11 cellular contexts compared by ENCODE assay signal in genomic region chr11:119470316-119471266, GRCh38. TPM values are rescaled to one million over a fixed set of nuclear protein-coding genes. Genes with fewer than 3 reads are reported as not detected.
DNase-seq lines count a peak whose midpoint lies in the region; ATAC-seq and TF ChIP-seq lines count a peak whose summit lies in the region.
"Had no signal": no experiment of that assay in that cellular context is flagged by ENCODE, and none has a peak within 500 bp of the region (broad histone marks: within the 10 kb centered on the region; RNA-seq: fewer than 3 reads in every experiment).

No MANE protein-coding gene starts in this region.

- TF ChIP-seq RAD21 in SK-N-SH (IDR thresholded peaks at IDR 0.05; ENCODE audit: low read length): no peak

- intact Hi-C loops in sigmoid colon (cut with DNase I): no loop called here

- H3K27me3 ChIP-seq in SK-N-SH (ENCODE audit: insufficient read depth) (no peaks in the 10 kb centered on the region), sigmoid colon (no peaks in the 10 kb centered on the region)

- H3K9me3 Mint-ChIP-seq in immature natural killer cell: peaks cover 8 to 27% (median 18%) of the 10 kb centered on the region in 6 donors

- CTCF ChIA-PET in SK-N-SH (lab: Yijun Ruan, JAX): interaction anchor here (0.7 to 16.3 kb wide), 11 partner anchors 10 to 264 kb away, joined by 3 to 390 read pairs (median 5); partner anchors contain the start of genes C1QTNF5, CBL and USP2

- no peaks in the 10 kb centered on the region for H4K20me1 ChIP-seq in SK-N-SH (ENCODE audit: insufficient read depth)

- TF ChIP-seq EP300 in SK-N-SH (IDR thresholded peaks at IDR 0.05; ENCODE audit: borderline replicate concordance in 1 of 2, low read depth in 1 of 2, low read length in 1 of 2) (peak in 1 of 2 experiments; percentile 80; a peak in 1 of 4 replicates), sigmoid colon (IDR thresholded peaks at IDR 0.05) (peak in 2 of 4 donors; percentile 69 to 76)

- H3K27ac ChIP-seq in SK-N-SH (ENCODE audit: low read depth in 2 of 2, low read length in 1 of 2): peak overlapping the region; percentile 60 to 70
- peak overlapping the region; percentile 54 to 80 (median 66) for H3K27ac ChIP-seq in sigmoid colon
- H3K27ac ChIP-seq: parathyroid adenoma had no signal

- POLR2A ChIA-PET in SK-N-SH (lab: Yijun Ruan, JAX): no interaction called here

- peak overlapping the region in 1 of 6 donors; percentile 47 for H3K27ac Mint-ChIP-seq in immature natural killer cell

- no peak for TF ChIP-seq CTCF in SK-N-SH (IDR thresholded peaks at IDR 0.05)
- TF ChIP-seq CTCF in fibroblast of mammary gland (conservative IDR thresholded peaks at IDR 0.05; ENCODE audit: control insufficient read depth, insufficient read depth, low read depth, low read length): no peak
- TF ChIP-seq CTCF in sigmoid colon (IDR thresholded peaks at IDR 0.05): no peak
- no peak for TF ChIP-seq CTCF in GM10266 (IDR thresholded peaks at IDR 0.05; ENCODE audit: control insufficient read depth, insufficient read depth, low read depth, missing control alignments)

- H3K79me2 ChIP-seq in SK-N-SH (ENCODE audit: insufficient read depth): no peaks in the 10 kb centered on the region
- H3K79me2 ChIP-seq: parathyroid adenoma had no signal

- H3K9me2 ChIP-seq in SK-N-SH: no peaks in the 10 kb centered on the region

- H3K4me3 Mint-ChIP-seq in immature natural killer cell: no peak overlapping the region
- H3K4me3 Mint-ChIP-seq: central memory CD8-positive, alpha-beta T cell had no signal

- peaks cover 8 to 16% (median 10%) of the 10 kb centered on the region in 3 donors for H3K27me3 Mint-ChIP-seq in immature natural killer cell (ENCODE audit: low read depth in 3 of 3)

- H2AFZ ChIP-seq in SK-N-SH (ENCODE audit: low read depth): peak overlapping the region; percentile 60; the same call in 1 of the 2 replicates
- H2AFZ ChIP-seq: parathyroid adenoma had no signal

- TF ChIP-seq POLR2A in sigmoid colon (IDR thresholded peaks at IDR 0.05): no peak

- DNase-seq in EH (ENCODE audit: low read depth) (peak; percentile 91), SK-N-SH (no peak), fibroblast of mammary gland (ENCODE audit: low read depth) (peak; percentile 99), sigmoid colon (no peak), immature natural killer cell (no peak), GM10266 (ENCODE audit: extremely low spot score) (no peak)
- no peak for DNase-seq in stimulated activated CD4-positive, alpha-beta T cell treated with anti-CD3 and anti-CD28 coated beads, Interleukin-2, amount 100 ng/mL, for 48 hours
- DNase-seq: DMS153 had no signal

- H3K4me1 ChIP-seq in SK-N-SH (ENCODE audit: control insufficient read depth in 1 of 2, insufficient read depth in 2 of 2, low read depth in 1 of 2, low read length in 1 of 2) (peaks cover 19 to 27% of the 10 kb centered on the region in 2 experiments; a peak in 3 of 4 replicates), sigmoid colon (peaks cover 0 to 20% (median 14%) of the 10 kb centered on the region in 4 donors)
- H3K4me1 ChIP-seq: parathyroid adenoma had no signal

- no peak for ATAC-seq in HG03520 (IDR thresholded peaks at IDR 0.05; ENCODE audit: unreplicated experiment)

- H3K4me3 ChIP-seq in SK-N-SH (ENCODE audit: low read depth in 2 of 2, low read length in 1 of 2): no peak overlapping the region
- no peak overlapping the region for H3K4me3 ChIP-seq in fibroblast of mammary gland (ENCODE audit: control insufficient read depth, low read depth, low read length)
- H3K4me3 ChIP-seq in sigmoid colon: no peak overlapping the region

- H3F3A ChIP-seq in SK-N-SH (replicated peaks; ENCODE audit: insufficient read depth): no peaks in the 10 kb centered on the region

- H3K36me3 ChIP-seq in SK-N-SH (replicated peaks in 1 of 2; ENCODE audit: control insufficient read depth in 1 of 2, insufficient read depth in 2 of 2, low read length in 1 of 2) (no peaks in the 10 kb centered on the region), sigmoid colon (no peaks in the 10 kb centered on the region)

- H3K4me2 ChIP-seq in SK-N-SH: peak overlapping the region; percentile 77

- no peaks in the 10 kb centered on the region for H3K4me1 Mint-ChIP-seq in immature natural killer cell
- H3K4me1 Mint-ChIP-seq: central memory CD8-positive, alpha-beta T cell had no signal

- H3K9me3 ChIP-seq in SK-N-SH: 0 out of 2 replicates have a peak, but pooled peaks cover 7% of the 10 kb centered on the region
- H3K9me3 ChIP-seq in sigmoid colon: no peaks in the 10 kb centered on the region

- peaks cover 0 to 7% (median 4%) of the 10 kb centered on the region in 3 donors for H3K36me3 Mint-ChIP-seq in immature natural killer cell

- peak overlapping the region; percentile 14; the same call in 1 of the 2 replicates for H3K9ac ChIP-seq in SK-N-SH
- H3K9ac ChIP-seq: parathyroid adenoma had no signal

- 46% methylated on average over 15 of the region's 15 CpGs for WGBS in SK-N-SH (ENCODE audit: low lambda C conversion rate)
- WGBS in sigmoid colon, 2 donors: 78% methylated on average over 15 of the region's 15 CpGs

TF ChIP-seq in SK-N-SH, 30 proteins besides CTCF, POLR2A, EP300 and RAD21 (continues in another document):
- TF ChIP-seq JUND (IDR thresholded peaks at IDR 0.05) (no peak; the same call in 1 of the 2 replicates), GABPA (IDR thresholded peaks at IDR 0.05; ENCODE audit: low read depth) (no peak), RCOR1 (IDR thresholded peaks at IDR 0.05; ENCODE audit: low read length) (no peak), PBX3 (IDR thresholded peaks at IDR 0.05) (peak; percentile 77), CHD2 (IDR thresholded peaks at IDR 0.05; ENCODE audit: low read length, partially characterized antibody) (no peak), NFIC (IDR thresholded peaks at IDR 0.05; ENCODE audit: borderline replicate concordance) (peak; percentile 77; the same call in 1 of the 2 replicates), REST (IDR thresholded peaks at IDR 0.05; ENCODE audit: low read depth, low read length) (0 out of 2 replicates have a peak, but pooled peaks have one; percentile 5), SIN3A (IDR thresholded peaks at IDR 0.05; ENCODE audit: borderline replicate concordance, low read depth, low read length) (peak; percentile 47; the same call in 1 of the 2 replicates), TCF12 (IDR thresholded peaks at IDR 0.05) (peak; percentile 91), IRF3 (IDR thresholded peaks at IDR 0.05; ENCODE audit: low read depth, low read length) (no peak), FOXM1 (IDR thresholded peaks at IDR 0.05; ENCODE audit: low read depth) (peak; percentile 80), POLR2AphosphoS5 (IDR thresholded peaks at IDR 0.05; ENCODE audit: low read depth, low read length) (peak; percentile 58; the same call in 1 of the 2 replicates), FOSL2 (IDR thresholded peaks at IDR 0.05; ENCODE audit: borderline replicate concordance, low read depth) (peak; percentile 85; the same call in 1 of the 2 replicates)

RNA-seq across cellular contexts. Expression of gene THY1, which starts 47.6 kb away (rescaled TPM):
- polyA plus RNA-seq in SK-N-SH (2012; rRNA removed) (1,091 and 1,905 TPM in 2 replicates), sigmoid colon (10 to 100 TPM in 1 of 3 donors, 1 to 10 TPM in 2; 5.3 to 61.1 (median 5.4) TPM), immature natural killer cell (not detected)
- polyA plus RNA-seq in SK-N-SH (2012; cell fraction: cytosol; rRNA removed): 451 and 1,082 TPM in 2 replicates
- polyA plus RNA-seq in SK-N-SH (2012; cell fraction: nucleus; rRNA removed): 429 and 498 TPM in 2 replicates
- total RNA-seq in sigmoid colon: 100 to 1,000 TPM in 1 of 4 donors, 10 to 100 TPM in 3; 10.4 to 214 (median 71.5) TPM

Comparison
In these comparisons a context has a peak if more than half of its experiments do, and no peak if none do; other contexts are left out.
1. DNase-seq: peak in EH (single experiment) and fibroblast of mammary gland (single experiment); none in SK-N-SH (single experiment), sigmoid colon (single experiment), immature natural killer cell (0 of 3), GM10266 (single experiment) and stimulated activated CD4-positive, alpha-beta T cell treated with anti-CD3 and anti-CD28 coated beads, Interleukin-2, amount 100 ng/mL, for 48 hours (0 of 2).
2. RNA of gene THY1, which starts 47.6 kb away (polyA plus RNA-seq): 429 to 1,905 TPM in SK-N-SH; 5.3 to 61.1 TPM in sigmoid colon and not detected in immature natural killer cell; every median in the first group is over 4 times any median in the second.